Comparison of ENCODE assay signal across 18 cellular contexts in the genomic region with DNA sequence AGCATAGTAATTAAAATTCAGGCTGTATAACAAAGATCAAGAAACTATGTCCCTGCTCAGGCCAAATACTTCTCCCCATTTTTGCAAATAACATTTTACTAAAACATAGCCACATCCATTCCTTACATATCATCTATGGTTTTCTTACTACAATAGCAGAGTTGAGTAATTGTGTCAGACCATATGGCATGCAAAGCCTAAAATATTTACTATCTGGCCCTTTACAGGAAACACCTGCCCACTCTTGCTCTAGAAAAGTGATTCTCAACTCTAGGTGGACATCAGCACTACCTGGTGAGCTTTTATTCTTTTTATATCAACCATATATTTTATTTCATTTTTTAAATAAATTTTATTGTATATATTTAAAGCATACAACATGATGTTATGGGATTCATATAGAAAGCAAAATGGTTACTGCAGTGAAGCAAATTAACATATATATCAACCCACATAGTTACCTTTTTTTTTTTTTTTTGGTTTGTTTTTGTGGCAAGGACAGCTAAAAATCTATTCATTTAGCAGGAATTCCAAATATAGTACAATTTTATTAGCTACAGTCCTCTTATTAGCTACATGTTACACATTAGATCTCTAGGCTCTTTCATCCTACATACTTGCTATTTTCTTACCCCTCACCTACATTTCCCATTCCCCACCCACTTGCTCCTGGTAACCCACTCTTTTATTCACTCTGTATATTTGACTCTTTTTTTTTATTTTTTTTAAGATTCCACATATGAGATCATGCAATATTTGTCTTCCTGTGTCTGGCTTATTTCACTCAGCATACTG. TPM values are rescaled to one million over a fixed set of nuclear protein-coding genes. Genes with fewer than 3 reads are reported as not detected.
A peak's percentile ranks its signal among the peaks of the same experiment; 100 is the strongest.
DNase-seq lines count a peak whose midpoint lies in the region; ATAC-seq and TF ChIP-seq lines count a peak whose summit lies in the region.
"Had no signal": no experiment of that assay in that cellular context is flagged by ENCODE, and none has a peak within 500 bp of the region (broad histone marks: within the 10 kb centered on the region; RNA-seq: fewer than 3 reads in every experiment).

No MANE protein-coding gene starts in this region.

- H3K9me3 ChIP-seq in right atrium auricular region: no peaks in the 10 kb centered on the region
- H3K9me3 ChIP-seq: BE2C, MG63 had no signal

- no peaks in the 10 kb centered on the region for H3K9me3 Mint-ChIP-seq in activated naive CD4-positive, alpha-beta T cell treated with anti-CD3 and anti-CD28 coated beads, Interleukin-2, amount 50 U/mL, for 24 hours
- H3K9me3 Mint-ChIP-seq in activated B cell treated with CpG ODN at 0.5 μM for 24 hours: no peaks in the 10 kb centered on the region
- H3K9me3 Mint-ChIP-seq in stimulated activated memory B cell treated with anti-CD40 and anti-IgM and Interleukin-4, amounts not matched to agents 10 μg/mL and 1 μg/mL and 100 μg/mL, for 72 hours: no peaks in the 10 kb centered on the region

- DNase-seq in activated naive CD4-positive, alpha-beta T cell treated with Interleukin-2 at 50 U/mL for 16 hours: no peak
- DNase-seq in activated B cell treated with CpG ODN at 0.5 μM for 24 hours: no peak
- no peak for DNase-seq in right atrium auricular region (ENCODE audit: low spot score)
- DNase-seq in activated effector memory CD4-positive, alpha-beta T cell treated with anti-CD3 and anti-CD28 coated beads, Interleukin-2, amount 50 U/mL, for 16 hours: no peak
- no peak for DNase-seq in amniotic stem cell (lab: John Stamatoyannopoulos, UW)
- DNase-seq: activated CD8-positive, alpha-beta memory T cell treated with anti-CD3 and anti-CD28 coated beads for 24 hours; aorta; BE2C; effector CD4-positive, alpha-beta T cell; GDM1; islet precursor cell; MG63; NCI-H226; stimulated activated CD4-positive, alpha-beta T cell treated with anti-CD3 and anti-CD28 coated beads, Interleukin-4, amount 100 ng/mL, for 4 hours; T1000 had no signal

- TF ChIP-seq CTCF in activated B cell treated with CpG ODN at 0.5 μM for 24 hours (IDR thresholded peaks at IDR 0.05) (no peak), right atrium auricular region (IDR thresholded peaks at IDR 0.05) (no peak)

- peak overlapping the region; percentile 15 for H3K4me3 Mint-ChIP-seq in activated naive CD4-positive, alpha-beta T cell treated with anti-CD3 and anti-CD28 coated beads, Interleukin-2, amount 50 U/mL, for 24 hours
- H3K4me3 Mint-ChIP-seq in activated B cell treated with CpG ODN at 0.5 μM for 24 hours: peak overlapping the region; percentile 2
- H3K4me3 Mint-ChIP-seq in stimulated activated memory B cell treated with anti-CD40 and anti-IgM and Interleukin-4, amounts not matched to agents 10 μg/mL and 1 μg/mL and 100 μg/mL, for 72 hours: peak overlapping the region; percentile 30

- ATAC-seq in HG02938 (IDR thresholded peaks at IDR 0.05; ENCODE audit: unreplicated experiment): peak; percentile 47
- no peak for ATAC-seq in activated B cell treated with CpG ODN at 0.5 μM for 24 hours (ENCODE audit: low read depth)
- no peak for ATAC-seq in stimulated activated memory B cell treated with anti-CD40 and anti-IgM and Interleukin-4, amounts not matched to agents 10 μg/mL and 1 μg/mL and 100 μg/mL, for 72 hours

- H3K4me3 ChIP-seq in right atrium auricular region: no peak overlapping the region
- H3K4me3 ChIP-seq: MG63 had no signal

- H3K4me1 ChIP-seq in right atrium auricular region: no peaks in the 10 kb centered on the region
- H3K4me1 ChIP-seq: BE2C had no signal

- no peak overlapping the region for H3K27ac ChIP-seq in right atrium auricular region

- CTCF ChIA-PET in activated B cell treated with CpG ODN at 0.5 μM for 24 hours (lab: Charles Lee): interaction anchor here (1.3 kb wide), 1 partner anchor 20 kb away, joined by 5 read pairs; the partner anchor contains the start of gene ABI1

- H3K27ac Mint-ChIP-seq in activated naive CD4-positive, alpha-beta T cell treated with anti-CD3 and anti-CD28 coated beads, Interleukin-2, amount 50 U/mL, for 24 hours: peak overlapping the region; percentile 73
- peak overlapping the region; percentile 68 for H3K27ac Mint-ChIP-seq in activated B cell treated with CpG ODN at 0.5 μM for 24 hours
- H3K27ac Mint-ChIP-seq in stimulated activated memory B cell treated with anti-CD40 and anti-IgM and Interleukin-4, amounts not matched to agents 10 μg/mL and 1 μg/mL and 100 μg/mL, for 72 hours: peak overlapping the region; percentile 72

- no peaks in the 10 kb centered on the region for H3K27me3 Mint-ChIP-seq in activated naive CD4-positive, alpha-beta T cell treated with anti-CD3 and anti-CD28 coated beads, Interleukin-2, amount 50 U/mL, for 24 hours
- no peaks in the 10 kb centered on the region for H3K27me3 Mint-ChIP-seq in activated B cell treated with CpG ODN at 0.5 μM for 24 hours
- H3K27me3 Mint-ChIP-seq in stimulated activated memory B cell treated with anti-CD40 and anti-IgM and Interleukin-4, amounts not matched to agents 10 μg/mL and 1 μg/mL and 100 μg/mL, for 72 hours: no peaks in the 10 kb centered on the region

- POLR2A ChIA-PET in activated B cell treated with CpG ODN at 0.5 μM for 24 hours (lab: Charles Lee): interaction anchor here (0.5 to 1.2 kb wide), 3 partner anchors 18 to 104 kb away, joined by 3 to 9 read pairs (median 4); no protein-coding TSS in a partner anchor

- H3K4me1 Mint-ChIP-seq in activated naive CD4-positive, alpha-beta T cell treated with anti-CD3 and anti-CD28 coated beads, Interleukin-2, amount 50 U/mL, for 24 hours: peaks cover 84% of the 10 kb centered on the region
- H3K4me1 Mint-ChIP-seq in activated B cell treated with CpG ODN at 0.5 μM for 24 hours: peaks cover 88% of the 10 kb centered on the region
- peaks cover 78% of the 10 kb centered on the region for H3K4me1 Mint-ChIP-seq in stimulated activated memory B cell treated with anti-CD40 and anti-IgM and Interleukin-4, amounts not matched to agents 10 μg/mL and 1 μg/mL and 100 μg/mL, for 72 hours

- peaks cover 20% of the 10 kb centered on the region for H3K36me3 Mint-ChIP-seq in activated naive CD4-positive, alpha-beta T cell treated with anti-CD3 and anti-CD28 coated beads, Interleukin-2, amount 50 U/mL, for 24 hours
- H3K36me3 Mint-ChIP-seq in activated B cell treated with CpG ODN at 0.5 μM for 24 hours (ENCODE audit: low read depth): peaks cover 35% of the 10 kb centered on the region
- peaks cover 51% of the 10 kb centered on the region for H3K36me3 Mint-ChIP-seq in stimulated activated memory B cell treated with anti-CD40 and anti-IgM and Interleukin-4, amounts not matched to agents 10 μg/mL and 1 μg/mL and 100 μg/mL, for 72 hours

- no peaks in the 10 kb centered on the region for H3K27me3 ChIP-seq in right atrium auricular region
- H3K27me3 ChIP-seq: BE2C, MG63 had no signal

- H3K36me3 ChIP-seq in right atrium auricular region: no peaks in the 10 kb centered on the region
- H3K36me3 ChIP-seq: BE2C, MG63 had no signal

- intact Hi-C loops in activated B cell treated with CpG ODN at 0.5 μM for 24 hours (cut with micrococcal nuclease): no loop called here

RNA-seq across cellular contexts. Expression of gene ABI1, which starts 19.6 kb away (rescaled TPM):
- total RNA-seq in activated B cell treated with CpG ODN at 0.5 μM for 24 hours (76.7 and 83.5 TPM in 2 replicates), right atrium auricular region (10 to 100 TPM; 20.3 to 27.7 TPM)
